ENCODE assay signal across 25 cellular contexts in genomic region chr14:58536975-58537374, GRCh38.
DNase-seq lines count a peak whose midpoint lies in the region; ATAC-seq, FAIRE-seq and TF ChIP-seq lines count a peak whose summit lies in the region.
"Had no signal": no experiment of that assay in that cellular context is flagged by ENCODE, and none has a peak within 500 bp of the region (broad histone marks: within the 10 kb centered on the region; RNA-seq: fewer than 3 reads in every experiment).

No MANE protein-coding gene starts in this region.

- no peaks in the 10 kb centered on the region for H3K36me3 ChIP-seq in ascending aorta
- H3K36me3 ChIP-seq in smooth muscle cell (ENCODE audit: low read depth) = no peaks in the 10 kb centered on the region
- H3K36me3 ChIP-seq in brain microvascular endothelial cell (replicated peaks) = no peaks in the 10 kb centered on the region
- H3K36me3 ChIP-seq: BLaER1, HAP-1 had no signal

- H3K4me1 ChIP-seq in ascending aorta (peaks cover 7 to 26% of the 10 kb centered on the region in 2 donors), smooth muscle cell (ENCODE audit: low read depth) (peaks cover 43% of the 10 kb centered on the region)
- H3K4me1 ChIP-seq: Caco-2, HAP-1 had no signal

- H3K79me2 ChIP-seq in smooth muscle cell (ENCODE audit: low read depth) = no peaks in the 10 kb centered on the region

- no peaks in the 10 kb centered on the region for H4K20me1 ChIP-seq in smooth muscle cell (ENCODE audit: low read depth)
- H4K20me1 ChIP-seq: BLaER1 had no signal

- WGBS in smooth muscle cell (ENCODE audit: low lambda C conversion rate) = 51% methylated on average over 3 of the region's 3 CpGs

- peaks cover 5% of the 10 kb centered on the region for H3K4me1 Mint-ChIP-seq in activated T-cell treated with anti-CD3 and anti-CD28 coated beads, Interleukin-2, amount 50 U/mL, for 72 hours (ENCODE audit: low read depth)
- H3K4me1 Mint-ChIP-seq: B cell had no signal

- intact Hi-C loops in ascending aorta (cut with DNase I) = no loop called here

- DNase-seq in activated T-cell treated with anti-CD3 and anti-CD28 coated beads, Interleukin-2, amount 50 U/mL, for 72 hours = no peak
- DNase-seq in activated T-cell treated with anti-CD3 and anti-CD28 coated beads, Interleukin-2, amount 50 U/mL, for 48 hours = no peak
- DNase-seq in ascending aorta (ENCODE audit: low spot score in 2 of 2) = no peak
- DNase-seq in smooth muscle cell (lab: John Stamatoyannopoulos, UW; ENCODE audit: unreplicated experiment) = no peak
- DNase-seq in urothelium cell line (ENCODE audit: low spot score) = no peak
- no peak for DNase-seq in foreskin melanocyte
- no peak for DNase-seq in anterior cingulate cortex (lab: John Stamatoyannopoulos, UW)
- DNase-seq in brain microvascular endothelial cell = no peak
- DNase-seq: Caco-2; CD4-positive, CD25-positive, alpha-beta regulatory T cell; CD8-positive, alpha-beta T cell; DMS 273 treated with DMSO at 0.1 percent for 48 hours; DMS79; EL; GDM1; GOT3; HFFc6 had no signal

- H3K4me2 ChIP-seq in smooth muscle cell = no peak overlapping the region
- H3K4me2 ChIP-seq: BLaER1 had no signal

- no peaks in the 10 kb centered on the region for H3K9me3 Mint-ChIP-seq in activated T-cell treated with anti-CD3 and anti-CD28 coated beads, Interleukin-2, amount 50 U/mL, for 72 hours
- H3K9me3 Mint-ChIP-seq: CD8-positive, alpha-beta T cell; HFFc6 had no signal

- peak in 1 of 2 donors; percentile 55 for ATAC-seq in activated T-cell treated with anti-CD3 and anti-CD28 coated beads, Interleukin-2, amount 50 U/mL, for 72 hours (replicated peaks in 1 of 2)
- ATAC-seq: CD8-positive, alpha-beta T cell; GM12878 had no signal

- no peak for TF ChIP-seq CTCF in ascending aorta (IDR thresholded peaks at IDR 0.05)
- no peak for TF ChIP-seq CTCF in smooth muscle cell (IDR thresholded peaks at IDR 0.05; ENCODE audit: borderline replicate concordance, insufficient read depth, poor library complexity, severe bottlenecking)
- no peak for TF ChIP-seq CTCF in brain microvascular endothelial cell (IDR thresholded peaks at IDR 0.05; ENCODE audit: low read depth, low read length, missing control alignments)

- no peak overlapping the region for H2AFZ ChIP-seq in smooth muscle cell (ENCODE audit: low read depth)

- H3K27me3 ChIP-seq in ascending aorta (no peaks in the 10 kb centered on the region), smooth muscle cell (ENCODE audit: low read depth) (no peaks in the 10 kb centered on the region), brain microvascular endothelial cell (replicated peaks) (no peaks in the 10 kb centered on the region)
- H3K27me3 ChIP-seq: BLaER1 had no signal

- no peak overlapping the region for H3K9ac ChIP-seq in smooth muscle cell (ENCODE audit: low read depth)
- H3K9ac ChIP-seq: BLaER1 had no signal

- H3K4me3 ChIP-seq in ascending aorta (no peak overlapping the region), smooth muscle cell (no peak overlapping the region), brain microvascular endothelial cell (ENCODE audit: low read depth, low read length) (no peak overlapping the region)
- H3K4me3 ChIP-seq: BLaER1, GM12878, HAP-1 had no signal

- peak; percentile 30 for FAIRE-seq in urothelium cell line (lab: Jason Lieb, UNC)
- FAIRE-seq: GM12878, GM18507, H54 had no signal

- H3K9me3 ChIP-seq in ascending aorta = no peaks in the 10 kb centered on the region
- no peaks in the 10 kb centered on the region for H3K9me3 ChIP-seq in smooth muscle cell (replicated peaks; ENCODE audit: low read depth)
- H3K9me3 ChIP-seq: BLaER1, Caco-2, HAP-1 had no signal

- no peak overlapping the region for H3K4me3 Mint-ChIP-seq in activated T-cell treated with anti-CD3 and anti-CD28 coated beads, Interleukin-2, amount 50 U/mL, for 72 hours
- H3K4me3 Mint-ChIP-seq: B cell; CD4-positive, CD25-positive, alpha-beta regulatory T cell; CD8-positive, alpha-beta T cell; HFFc6 had no signal

- H3K27ac ChIP-seq in ascending aorta (peak overlapping the region; percentile 3 to 20), smooth muscle cell (ENCODE audit: low read depth) (peak overlapping the region; percentile 16), brain microvascular endothelial cell (no peak overlapping the region)
- H3K27ac ChIP-seq: 22Rv1, BLaER1, C4-2B had no signal

- in situ Hi-C loops in brain microvascular endothelial cell (cut with HindIII; ENCODE audit: low pct_ligation_motif_present, low sequenced_read_pairs) = no loop called here

- peak overlapping the region; percentile 51 for H3K27ac Mint-ChIP-seq in activated T-cell treated with anti-CD3 and anti-CD28 coated beads, Interleukin-2, amount 50 U/mL, for 72 hours
- H3K27ac Mint-ChIP-seq: B cell; CD4-positive, CD25-positive, alpha-beta regulatory T cell; CD8-positive, alpha-beta T cell; HFFc6 had no signal

- H3F3A ChIP-seq in smooth muscle cell (ENCODE audit: low read depth) = peaks cover 19% of the 10 kb centered on the region

- no peaks in the 10 kb centered on the region for H3K36me3 Mint-ChIP-seq in activated T-cell treated with anti-CD3 and anti-CD28 coated beads, Interleukin-2, amount 50 U/mL, for 72 hours (ENCODE audit: insufficient read depth in 2 of 2)

- no peaks in the 10 kb centered on the region for H3K27me3 Mint-ChIP-seq in activated T-cell treated with anti-CD3 and anti-CD28 coated beads, Interleukin-2, amount 50 U/mL, for 72 hours (ENCODE audit: low read depth)
- H3K27me3 Mint-ChIP-seq: B cell; CD4-positive, CD25-positive, alpha-beta regulatory T cell had no signal
